In genomic region chr14:69647216-69647615, GRCh38 we compare ENCODE assay signal across 18 cellular contexts. TPM values are rescaled to one million over a fixed set of nuclear protein-coding genes. Genes with fewer than 3 reads are reported as not detected.
A peak's percentile ranks its signal among the peaks of the same experiment; 100 is the strongest.
DNase-seq lines count a peak whose midpoint lies in the region; ATAC-seq and TF ChIP-seq lines count a peak whose summit lies in the region.
"Had no signal": no experiment of that assay in that cellular context is flagged by ENCODE, and none has a peak within 500 bp of the region (broad histone marks: within the 10 kb centered on the region; RNA-seq: fewer than 3 reads in every experiment).

No MANE protein-coding gene starts in this region.

- no peak for DNase-seq in activated naive CD8-positive, alpha-beta T cell treated with anti-CD3 and anti-CD28 coated beads for 36 hours
- DNase-seq in Peyer's patch (no peak), hepatocyte (ENCODE audit: low spot score) (no peak), thyroid gland (peak; percentile 47 to 53), DMS153 (lab: John Stamatoyannopoulos, UW) (no peak), occipital lobe (lab: John Stamatoyannopoulos, UW) (no peak)
- DNase-seq: activated CD8-positive, alpha-beta T cell treated with anti-CD3 and anti-CD28 coated beads, Interleukin-2, amount 10 ng/mL, durations not matched to agents 7 days and 5 days; activated effector memory CD4-positive, alpha-beta T cell treated with anti-CD3 and anti-CD28 coated beads, Interleukin-2, amount 50 U/mL, for 16 hours; brain microvascular endothelial cell; Calu3; effector memory CD8-positive, alpha-beta T cell; foreskin melanocyte; NCI-H1048; NCI-H2171 treated with DMSO at 0.1 percent for 48 hours; SHP77 treated with DMSO at 0.1 percent for 48 hours had no signal

- H3K4me3 Mint-ChIP-seq in activated naive CD8-positive, alpha-beta T cell: no peak overlapping the region
- no peak overlapping the region for H3K4me3 Mint-ChIP-seq in activated naive CD8-positive, alpha-beta T cell treated with anti-CD3 and anti-CD28 coated beads for 36 hours
- H3K4me3 Mint-ChIP-seq: activated CD8-positive, alpha-beta T cell treated with anti-CD3 and anti-CD28 coated beads, Interleukin-2, amount 10 ng/mL, durations not matched to agents 7 days and 5 days had no signal

- no peaks in the 10 kb centered on the region for H4K20me1 ChIP-seq in hepatocyte (ENCODE audit: insufficient read depth, poor library complexity, severe bottlenecking)

- H3K9me3 Mint-ChIP-seq in activated naive CD8-positive, alpha-beta T cell (ENCODE audit: low read depth): peaks cover 2% of the 10 kb centered on the region
- peaks cover 9% of the 10 kb centered on the region for H3K9me3 Mint-ChIP-seq in activated naive CD8-positive, alpha-beta T cell treated with anti-CD3 and anti-CD28 coated beads for 36 hours

- H3K9me2 ChIP-seq in hepatocyte (replicated peaks; ENCODE audit: insufficient read depth): no peaks in the 10 kb centered on the region

- H3K36me3 Mint-ChIP-seq in activated naive CD8-positive, alpha-beta T cell: peaks cover 11% of the 10 kb centered on the region
- H3K36me3 Mint-ChIP-seq in activated naive CD8-positive, alpha-beta T cell treated with anti-CD3 and anti-CD28 coated beads for 36 hours: peaks cover 40% of the 10 kb centered on the region

- no peaks in the 10 kb centered on the region for H3K27me3 Mint-ChIP-seq in activated naive CD8-positive, alpha-beta T cell
- no peaks in the 10 kb centered on the region for H3K27me3 Mint-ChIP-seq in activated naive CD8-positive, alpha-beta T cell treated with anti-CD3 and anti-CD28 coated beads for 36 hours
- H3K27me3 Mint-ChIP-seq: effector memory CD8-positive, alpha-beta T cell had no signal

- H3K36me3 ChIP-seq in Peyer's patch (no peaks in the 10 kb centered on the region), hepatocyte (replicated peaks; ENCODE audit: insufficient read depth, low read depth) (no peaks in the 10 kb centered on the region), thyroid gland (no peaks in the 10 kb centered on the region)
- H3K36me3 ChIP-seq: brain microvascular endothelial cell, vagina had no signal

- H3K4me1 ChIP-seq in Peyer's patch: peaks cover 10 to 81% (median 45%) of the 10 kb centered on the region in 4 donors
- H3K4me1 ChIP-seq in hepatocyte (ENCODE audit: insufficient read depth): peaks cover 56% of the 10 kb centered on the region
- peaks cover 68 to 76% of the 10 kb centered on the region in 2 donors for H3K4me1 ChIP-seq in thyroid gland

- H3K4me3 ChIP-seq in Peyer's patch: no peak overlapping the region
- no peak overlapping the region for H3K4me3 ChIP-seq in hepatocyte
- no peak overlapping the region for H3K4me3 ChIP-seq in thyroid gland (replicated peaks in 1 of 3)
- H3K4me3 ChIP-seq: vagina had no signal

- intact Hi-C loops in thyroid gland (cut with DNase I): no loop called here

- H3K27me3 ChIP-seq in Peyer's patch: no peaks in the 10 kb centered on the region
- no peaks in the 10 kb centered on the region for H3K27me3 ChIP-seq in hepatocyte
- no peaks in the 10 kb centered on the region for H3K27me3 ChIP-seq in thyroid gland
- H3K27me3 ChIP-seq: brain microvascular endothelial cell, vagina had no signal

- 90% methylated on average over 2 of the region's 2 CpGs for WGBS in hepatocyte (ENCODE audit: low lambda C conversion rate, missing lambda C conversion rate)
- 81 to 91% methylated on average over 2 of the region's 2 CpGs for WGBS in thyroid gland, 2 donors

- peak overlapping the region; percentile 7 for H3K27ac Mint-ChIP-seq in activated naive CD8-positive, alpha-beta T cell
- no peak overlapping the region for H3K27ac Mint-ChIP-seq in activated naive CD8-positive, alpha-beta T cell treated with anti-CD3 and anti-CD28 coated beads for 36 hours
- H3K27ac Mint-ChIP-seq: activated CD8-positive, alpha-beta T cell treated with anti-CD3 and anti-CD28 coated beads, Interleukin-2, amount 10 ng/mL, durations not matched to agents 7 days and 5 days; effector memory CD8-positive, alpha-beta T cell had no signal

- TF ChIP-seq CTCF in Peyer's patch (IDR thresholded peaks at IDR 0.05): no peak
- no peak for TF ChIP-seq CTCF in hepatocyte (IDR thresholded peaks at IDR 0.05; ENCODE audit: poor library complexity)
- no peak for TF ChIP-seq CTCF in thyroid gland (IDR thresholded peaks at IDR 0.05)

- no peak overlapping the region for H3K4me2 ChIP-seq in hepatocyte

- no peak for ATAC-seq in HG03439 (IDR thresholded peaks at IDR 0.05; ENCODE audit: unreplicated experiment)
- ATAC-seq: activated CD8-positive, alpha-beta T cell treated with anti-CD3 and anti-CD28 coated beads, Interleukin-2, amount 10 ng/mL, durations not matched to agents 7 days and 5 days; effector memory CD8-positive, alpha-beta T cell had no signal

- H3K9me3 ChIP-seq in Peyer's patch (no peaks in the 10 kb centered on the region), hepatocyte (ENCODE audit: low read depth) (no peaks in the 10 kb centered on the region), thyroid gland (no peaks in the 10 kb centered on the region)
- H3K9me3 ChIP-seq: vagina had no signal

- no peak overlapping the region for H2AFZ ChIP-seq in hepatocyte

- H3K79me2 ChIP-seq in hepatocyte: peaks cover 81% of the 10 kb centered on the region

- TF ChIP-seq POLR2A in Peyer's patch (IDR thresholded peaks at IDR 0.05) (no peak), thyroid gland (IDR thresholded peaks at IDR 0.05) (no peak)

- peak overlapping the region in 3 of 4 donors; percentile 82 to 94 (median 88) for H3K27ac ChIP-seq in Peyer's patch
- peak overlapping the region; percentile 88 for H3K27ac ChIP-seq in hepatocyte
- H3K27ac ChIP-seq in thyroid gland: peak overlapping the region; percentile 87 to 94 (median 89)

- H3K4me1 Mint-ChIP-seq in activated naive CD8-positive, alpha-beta T cell (ENCODE audit: low read depth): peaks cover 91% of the 10 kb centered on the region
- H3K4me1 Mint-ChIP-seq in activated naive CD8-positive, alpha-beta T cell treated with anti-CD3 and anti-CD28 coated beads for 36 hours: peaks cover 68% of the 10 kb centered on the region

RNA-seq across cellular contexts. Expression of gene SUSD6, which starts 35.8 kb away (rescaled TPM):
- total RNA-seq in activated naive CD8-positive, alpha-beta T cell treated with anti-CD3 and anti-CD28 coated beads for 36 hours: 10 to 100 TPM; 26.3 TPM
- total RNA-seq in Peyer's patch (100 to 1,000 TPM in 3 of 4 donors, 10 to 100 TPM in 1; 33.8 to 125 (median 113) TPM), hepatocyte (16.2 and 28.4 TPM in 2 replicates), thyroid gland (10 to 100 TPM; 37.5 to 70.4 (median 44.5) TPM), occipital lobe (6.1 TPM)
- polyA plus RNA-seq in hepatocyte: 15.7 and 16.3 TPM in 2 replicates

Comparison
In these comparisons a context has a peak if more than half of its experiments do, and no peak if none do; other contexts are left out.
1. DNase-seq: peak in thyroid gland (2 of 2); none in activated naive CD8-positive, alpha-beta T cell treated with anti-CD3 and anti-CD28 coated beads for 36 hours (single experiment), Peyer's patch (0 of 3), hepatocyte (single experiment), DMS153 (single experiment) and occipital lobe (single experiment).
2. Peak in every context shown above with its lines, with median percentiles within 50 percentile points of each other: H3K27ac ChIP-seq.